Comparison of ENCODE assay signal across 9 cellular contexts in genomic region chr11:73313652-73314051, GRCh38. TPM values are rescaled to one million over a fixed set of nuclear protein-coding genes. Genes with fewer than 3 reads are reported as not detected.
DNase-seq lines count a peak whose midpoint lies in the region; ATAC-seq, FAIRE-seq and TF ChIP-seq lines count a peak whose summit lies in the region.
"Had no signal": no experiment of that assay in that cellular context is flagged by ENCODE, and none has a peak within 500 bp of the region (broad histone marks: within the 10 kb centered on the region; RNA-seq: fewer than 3 reads in every experiment).

No MANE protein-coding gene starts in this region.

- H3K79me2 ChIP-seq in astrocyte (ENCODE audit: insufficient read depth, low read length) = peaks cover 99% of the 10 kb centered on the region

- peaks cover 76% of the 10 kb centered on the region for H3K4me1 ChIP-seq in astrocyte (ENCODE audit: insufficient read depth, low read length)
- peaks cover 86% of the 10 kb centered on the region for H3K4me1 ChIP-seq in lower lobe of right lung
- H3K4me1 ChIP-seq in testis = peaks cover 61% of the 10 kb centered on the region

- TF ChIP-seq POLR2A in testis (IDR thresholded peaks at IDR 0.05) = no peak

- ATAC-seq in lower lobe of right lung (no peak), HG03139 (IDR thresholded peaks at IDR 0.05; ENCODE audit: unreplicated experiment) (no peak)

- 22 to 32% methylated on average over 1 of the region's 1 CpG for WGBS in testis, 2 donors

- peak overlapping the region; percentile 81 for H3K4me3 Mint-ChIP-seq in astrocyte (ENCODE audit: unreplicated experiment)
- no peak overlapping the region for H3K4me3 Mint-ChIP-seq in activated T-helper 2 cell treated with anti-CD3 and anti-CD28 coated beads, Interferon-gamma antibody, Interleukin-2, Interleukin-4, amounts not matched to agents 10 μg/mL and 5 μg/mL and 100 μg/mL, durations not matched to agents 14 hours and 24 hours and 36 hours (ENCODE audit: low read depth)

- H3K9ac ChIP-seq in astrocyte (ENCODE audit: low read length) = peak overlapping the region; percentile 70

- peaks cover 92% of the 10 kb centered on the region for H4K20me1 ChIP-seq in astrocyte (ENCODE audit: insufficient read depth, low read length)

- peak; percentile 39 for DNase-seq in HT1080 (ENCODE audit: low read depth)
- DNase-seq in astrocyte (ENCODE audit: low read depth) = no peak
- DNase-seq in lower lobe of right lung = no peak
- DNase-seq in testis = no peak
- no peak for DNase-seq in AG08395 (ENCODE audit: low spot score)
- DNase-seq in activated T-helper 2 cell treated with anti-CD3 and anti-CD28 coated beads, Interferon-gamma antibody, Interleukin-2, Interleukin-4, amounts not matched to agents 10 μg/mL and 5 μg/mL and 100 μg/mL, durations not matched to agents 14 hours and 24 hours and 36 hours (ENCODE audit: low spot score) = no peak
- DNase-seq: activated naive CD4-positive, alpha-beta T cell treated with Interleukin-2 at 50 U/mL for 16 hours; NCI-H1417 treated with DMSO at 0.1 percent for 48 hours had no signal

- H3K4me3 ChIP-seq in astrocyte (ENCODE audit: insufficient read depth, low read depth, low read length) (peak overlapping the region; percentile 49), lower lobe of right lung (peak overlapping the region; percentile 78), testis (no peak overlapping the region)

- FAIRE-seq in astrocyte (lab: Jason Lieb, UNC) = no peak

- peaks cover 45% of the 10 kb centered on the region for H3K4me1 Mint-ChIP-seq in astrocyte (ENCODE audit: low read depth, unreplicated experiment)
- H3K4me1 Mint-ChIP-seq in activated T-helper 2 cell treated with anti-CD3 and anti-CD28 coated beads, Interferon-gamma antibody, Interleukin-2, Interleukin-4, amounts not matched to agents 10 μg/mL and 5 μg/mL and 100 μg/mL, durations not matched to agents 14 hours and 24 hours and 36 hours (ENCODE audit: low read depth) = peaks cover 10% of the 10 kb centered on the region

- H3K9me3 Mint-ChIP-seq in astrocyte (ENCODE audit: unreplicated experiment) = no peaks in the 10 kb centered on the region
- H3K9me3 Mint-ChIP-seq in activated T-helper 2 cell treated with anti-CD3 and anti-CD28 coated beads, Interferon-gamma antibody, Interleukin-2, Interleukin-4, amounts not matched to agents 10 μg/mL and 5 μg/mL and 100 μg/mL, durations not matched to agents 14 hours and 24 hours and 36 hours = no peaks in the 10 kb centered on the region

- TF ChIP-seq CTCF in astrocyte (IDR thresholded peaks at IDR 0.05; ENCODE audit: insufficient read depth, low read depth, low read length) (no peak), lower lobe of right lung (IDR thresholded peaks at IDR 0.05) (no peak), testis (IDR thresholded peaks at IDR 0.05) (no peak)

- H3K27ac ChIP-seq in astrocyte (ENCODE audit: low read depth, low read length) (peak overlapping the region; percentile 79), lower lobe of right lung (peak overlapping the region; percentile 79), testis (peak overlapping the region; percentile 56 to 96)

- peak overlapping the region; percentile 58 for H3K27ac Mint-ChIP-seq in astrocyte (ENCODE audit: unreplicated experiment)
- H3K27ac Mint-ChIP-seq in activated T-helper 2 cell treated with anti-CD3 and anti-CD28 coated beads, Interferon-gamma antibody, Interleukin-2, Interleukin-4, amounts not matched to agents 10 μg/mL and 5 μg/mL and 100 μg/mL, durations not matched to agents 14 hours and 24 hours and 36 hours = no peak overlapping the region

- no peaks in the 10 kb centered on the region for H3K36me3 ChIP-seq in astrocyte (ENCODE audit: insufficient read depth, low read length)
- H3K36me3 ChIP-seq in lower lobe of right lung = no peaks in the 10 kb centered on the region
- H3K36me3 ChIP-seq in testis (ENCODE audit: low read depth, missing control alignments) = no peaks in the 10 kb centered on the region

- H2AFZ ChIP-seq in astrocyte (ENCODE audit: low read depth, low read length) = no peak overlapping the region

- H3K27me3 Mint-ChIP-seq in astrocyte (ENCODE audit: low read depth, unreplicated experiment) = no peaks in the 10 kb centered on the region
- peaks cover 24% of the 10 kb centered on the region for H3K27me3 Mint-ChIP-seq in activated T-helper 2 cell treated with anti-CD3 and anti-CD28 coated beads, Interferon-gamma antibody, Interleukin-2, Interleukin-4, amounts not matched to agents 10 μg/mL and 5 μg/mL and 100 μg/mL, durations not matched to agents 14 hours and 24 hours and 36 hours (ENCODE audit: low read depth)

- intact Hi-C loops in lower lobe of right lung (cut with DNase I) = no loop called here
- intact Hi-C loops in testis (cut with DNase I; ENCODE audit: low total_unique reads) = no loop called here
- intact Hi-C loops in activated T-helper 2 cell treated with anti-CD3 and anti-CD28 coated beads, Interferon-gamma antibody, Interleukin-2, Interleukin-4, amounts not matched to agents 10 μg/mL and 5 μg/mL and 100 μg/mL, durations not matched to agents 14 hours and 24 hours and 36 hours (cut with micrococcal nuclease) = no loop called here

- H3K4me2 ChIP-seq in astrocyte (ENCODE audit: low read length) = peak overlapping the region; percentile 99

- H3K9me3 ChIP-seq in astrocyte (ENCODE audit: insufficient read depth, low read depth, low read length) = no peaks in the 10 kb centered on the region
- no peaks in the 10 kb centered on the region for H3K9me3 ChIP-seq in lower lobe of right lung
- H3K9me3 ChIP-seq in testis = no peaks in the 10 kb centered on the region

- peaks cover 17% of the 10 kb centered on the region for H3K36me3 Mint-ChIP-seq in astrocyte (ENCODE audit: low read depth, unreplicated experiment)
- no peaks in the 10 kb centered on the region for H3K36me3 Mint-ChIP-seq in activated T-helper 2 cell treated with anti-CD3 and anti-CD28 coated beads, Interferon-gamma antibody, Interleukin-2, Interleukin-4, amounts not matched to agents 10 μg/mL and 5 μg/mL and 100 μg/mL, durations not matched to agents 14 hours and 24 hours and 36 hours (ENCODE audit: low read depth)

- no peaks in the 10 kb centered on the region for H3K27me3 ChIP-seq in astrocyte (ENCODE audit: insufficient read depth, low read length)
- no peaks in the 10 kb centered on the region for H3K27me3 ChIP-seq in lower lobe of right lung (ENCODE audit: low read depth)
- no peaks in the 10 kb centered on the region for H3K27me3 ChIP-seq in testis

RNA-seq across cellular contexts. Expression of gene ARHGEF17, which starts 5.6 kb away (rescaled TPM):
- 8.2 and 8.8 TPM in 2 replicates for total RNA-seq in HT1080 (2014; rRNA removed; shearing (Covaris generic))
- polyA plus RNA-seq in HT1080 (2015; cell fraction: cytosol; rRNA removed) = 7.9 and 9.0 TPM in 2 replicates
- polyA plus RNA-seq in HT1080 (2015; cell fraction: nucleus; rRNA removed) = 79.3 and 89.1 TPM in 2 replicates
- total RNA-seq in astrocyte = 59.7 and 66.4 TPM in 2 replicates
- total RNA-seq in lower lobe of right lung = 56.5 TPM
- 10 to 100 TPM; 50.1 to 58.5 TPM for total RNA-seq in testis
- 29.4 TPM for polyA plus RNA-seq in testis (ENCODE audit: insufficient read depth, low read depth, low replicate concordance)
- 0.09 and 0.30 TPM in 2 replicates for total RNA-seq in activated T-helper 2 cell treated with anti-CD3 and anti-CD28 coated beads, Interferon-gamma antibody, Interleukin-2, Interleukin-4, amounts not matched to agents 10 μg/mL and 5 μg/mL and 100 μg/mL, durations not matched to agents 14 hours and 24 hours and 36 hours

RNA-seq across cellular contexts. Expression of gene P2RY6, which starts 41.5 kb away (rescaled TPM):
- 0.33 TPM in 1 of 2 replicates, not detected in the other for total RNA-seq in HT1080 (2014; rRNA removed; shearing (Covaris generic))
- polyA plus RNA-seq in HT1080 (2015; cell fraction: cytosol; rRNA removed) = 0.94 and 1.4 TPM in 2 replicates
- 0.26 and 1.6 TPM in 2 replicates for polyA plus RNA-seq in HT1080 (2015; cell fraction: nucleus; rRNA removed)
- total RNA-seq in astrocyte (0.14 and 0.75 TPM in 2 replicates), lower lobe of right lung (3.6 TPM), testis (under 1 TPM; 0.25 to 0.47 TPM)
- polyA plus RNA-seq in testis (ENCODE audit: insufficient read depth, low read depth, low replicate concordance) = 2.7 TPM
- total RNA-seq in activated T-helper 2 cell treated with anti-CD3 and anti-CD28 coated beads, Interferon-gamma antibody, Interleukin-2, Interleukin-4, amounts not matched to agents 10 μg/mL and 5 μg/mL and 100 μg/mL, durations not matched to agents 14 hours and 24 hours and 36 hours = not detected in 2 replicates

Comparison
In these comparisons a context has a peak if more than half of its experiments do, and no peak if none do; other contexts are left out.
1. H3K4me3 ChIP-seq: peak in astrocyte (single experiment) and lower lobe of right lung (single experiment); none in testis (0 of 2).
2. Peak in every context shown above with its lines, with median percentiles within 50 percentile points of each other: H3K27ac ChIP-seq.